Comparison of ENCODE assay signal across 10 cellular contexts in genomic region chr1:22814176-22815042, GRCh38.
A peak's percentile ranks its signal among the peaks of the same experiment; 100 is the strongest.
DNase-seq lines count a peak whose midpoint lies in the region; FAIRE-seq and TF ChIP-seq lines count a peak whose summit lies in the region.
"Had no signal": no experiment of that assay in that cellular context is flagged by ENCODE, and none has a peak within 500 bp of the region (broad histone marks: within the 10 kb centered on the region; RNA-seq: fewer than 3 reads in every experiment).

No MANE protein-coding gene starts in this region.

- H3K4me3 ChIP-seq in fibroblast of mammary gland (ENCODE audit: control insufficient read depth, low read depth, low read length), result no peak overlapping the region

- TF ChIP-seq CTCF in fibroblast of mammary gland (conservative IDR thresholded peaks at IDR 0.05; ENCODE audit: control insufficient read depth, insufficient read depth, low read depth, low read length), result no peak
- TF ChIP-seq CTCF in CD14-positive monocyte (IDR thresholded peaks at IDR 0.05), result no peak

- no peaks in the 10 kb centered on the region for H3K4me1 Mint-ChIP-seq in CD14-positive monocyte

- no peak overlapping the region for H3K27ac Mint-ChIP-seq in CD14-positive monocyte

- DNase-seq in EH (ENCODE audit: low read depth) (peak; percentile 45), NCI-H2196 (lab: John Stamatoyannopoulos, UW; ENCODE audit: unreplicated experiment) (peak; percentile 96), fibroblast of mammary gland (ENCODE audit: low read depth) (peak; percentile 71), putamen (ENCODE audit: low spot score) (peak; percentile 74), 8988T (no peak), CD14-positive monocyte (ENCODE audit: low spot score) (no peak), activated gamma-delta T cell (lab: John Stamatoyannopoulos, UW) (no peak), GM19239 (ENCODE audit: insufficient read length, low spot score) (no peak)
- DNase-seq: activated CD4-positive, alpha-beta T cell treated with anti-CD3 and anti-CD28 coated beads, Interleukin-2, amount 50 U/mL, for 4 hours; stimulated activated CD4-positive, alpha-beta T cell treated with anti-CD3 and anti-CD28 coated beads, Interleukin-2, amount 100 ng/mL, for 48 hours had no signal

- FAIRE-seq in GM19239 (lab: Jason Lieb, UNC), result no peak

- H3K27me3 Mint-ChIP-seq in CD14-positive monocyte (ENCODE audit: low read depth in 3 of 3), result peaks cover 1 to 2% (median 1%) of the 10 kb centered on the region in 3 donors

- H3K9me3 Mint-ChIP-seq in CD14-positive monocyte, result no peaks in the 10 kb centered on the region

- intact Hi-C loops in CD14-positive monocyte (cut with micrococcal nuclease), result no loop called here

- no peaks in the 10 kb centered on the region for H3K36me3 Mint-ChIP-seq in CD14-positive monocyte

- no peak overlapping the region for H3K4me3 Mint-ChIP-seq in CD14-positive monocyte

Comparison
In these comparisons a context has a peak if more than half of its experiments do, and no peak if none do; other contexts are left out.
1. DNase-seq: peak in EH (single experiment), NCI-H2196 (single experiment), fibroblast of mammary gland (single experiment) and putamen (single experiment); none in 8988T (single experiment), CD14-positive monocyte (single experiment), activated gamma-delta T cell (single experiment) and GM19239 (single experiment).